In the genomic region with DNA sequence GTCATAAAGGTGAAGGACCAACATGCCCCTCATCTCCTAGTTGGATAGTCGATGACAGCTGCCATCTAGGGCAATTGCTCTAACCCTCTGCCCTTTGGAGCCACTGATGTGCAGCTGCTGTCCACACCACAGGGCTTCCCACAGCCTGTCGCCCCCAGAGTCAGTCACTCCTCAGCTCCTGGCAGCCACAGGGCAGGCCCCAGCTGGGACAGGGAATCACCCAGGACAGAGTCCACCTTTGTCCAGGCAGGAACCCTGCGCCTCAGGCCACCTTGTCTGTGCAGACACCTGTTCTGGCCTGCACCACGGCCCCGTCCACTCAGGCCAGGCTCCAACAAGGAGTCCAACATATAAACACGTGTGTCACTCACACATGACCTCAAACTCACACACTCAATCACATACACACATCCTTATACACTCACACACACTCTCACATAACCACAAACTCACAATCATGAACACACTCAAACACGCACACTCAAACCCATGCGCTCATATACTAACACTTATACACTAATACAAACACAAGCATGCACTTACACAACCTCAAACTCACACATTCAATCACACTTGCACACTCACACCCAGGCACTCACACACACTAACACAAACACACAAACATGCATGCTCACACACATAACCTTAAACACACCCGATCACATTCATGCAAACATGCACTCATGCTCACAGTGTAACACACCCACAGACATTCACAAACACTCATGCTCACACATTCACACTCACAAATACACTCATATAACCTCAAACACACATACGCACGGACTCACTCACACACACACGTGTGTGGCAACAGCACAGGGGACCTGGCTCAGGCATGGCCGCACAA, we compare ENCODE assay signal across 20 cellular contexts. TPM values are rescaled to one million over a fixed set of nuclear protein-coding genes. Genes with fewer than 3 reads are reported as not detected.
DNase-seq lines count a peak whose midpoint lies in the region; ATAC-seq, FAIRE-seq and TF ChIP-seq lines count a peak whose summit lies in the region.
"Had no signal": no experiment of that assay in that cellular context is flagged by ENCODE, and none has a peak within 500 bp of the region (broad histone marks: within the 10 kb centered on the region; RNA-seq: fewer than 3 reads in every experiment).

No MANE protein-coding gene starts in this region.

- dilution Hi-C loops in mammary epithelial cell (cut with HindIII; ENCODE audit: low sequenced_read_pairs), result loop anchor here (5.0 kb wide), 1 partner anchor 41 kb away; no protein-coding TSS in a partner anchor

- peaks cover 8% of the 10 kb centered on the region for H3K79me2 ChIP-seq in HepG2 (ENCODE audit: insufficient read depth, low read length)
- H3K79me2 ChIP-seq in OCI-LY7 (ENCODE audit: insufficient read depth, low read depth, low read length), result no peaks in the 10 kb centered on the region
- no peaks in the 10 kb centered on the region for H3K79me2 ChIP-seq in mammary epithelial cell (ENCODE audit: insufficient read depth, low read length)
- H3K79me2 ChIP-seq in PC-9 (ENCODE audit: low read depth), result no peaks in the 10 kb centered on the region

- peak overlapping the region; percentile 80 for H3K27ac ChIP-seq in CD4-positive, alpha-beta T cell (ENCODE audit: low read depth, low read length)
- H3K27ac ChIP-seq in HepG2 (ENCODE audit: extremely low read length, insufficient read depth, low read length) (no peak overlapping the region), rectal smooth muscle tissue (ENCODE audit: low read depth, low read length) (peak overlapping the region; percentile 55), OCI-LY7 (ENCODE audit: low read depth, low read length, poor library complexity, severe bottlenecking) (no peak overlapping the region), mammary epithelial cell (ENCODE audit: insufficient read depth, low read depth, low read length) (no peak overlapping the region), PC-9 (no peak overlapping the region)
- H3K27ac ChIP-seq: thoracic aorta had no signal

- H3K9me2 ChIP-seq in OCI-LY7 (ENCODE audit: insufficient read depth, low read length) (no peaks in the 10 kb centered on the region), PC-9 (ENCODE audit: insufficient read depth) (no peaks in the 10 kb centered on the region)

- no peaks in the 10 kb centered on the region for H3F3A ChIP-seq in PC-9 (ENCODE audit: insufficient read depth, low read depth)

- H4K20me1 ChIP-seq in HepG2 (ENCODE audit: insufficient read depth, low read length) (peaks cover 9% of the 10 kb centered on the region; the same call in 1 of the 2 replicates), OCI-LY7 (ENCODE audit: insufficient read depth, low read length) (no peaks in the 10 kb centered on the region), mammary epithelial cell (ENCODE audit: insufficient read depth, low read length) (no peaks in the 10 kb centered on the region), PC-9 (ENCODE audit: insufficient read depth) (peaks cover 15% of the 10 kb centered on the region; the same call in 1 of the 2 replicates)

- peak; percentile 52 for FAIRE-seq in HepG2 (lab: Jason Lieb, UNC)

- no peaks in the 10 kb centered on the region for H3K9me3 ChIP-seq in CD4-positive, alpha-beta T cell (ENCODE audit: control insufficient read depth, low read length)
- no peaks in the 10 kb centered on the region for H3K9me3 ChIP-seq in HepG2 (ENCODE audit: low read length)
- no peaks in the 10 kb centered on the region for H3K9me3 ChIP-seq in OCI-LY7 (ENCODE audit: low read length)
- no peaks in the 10 kb centered on the region for H3K9me3 ChIP-seq in mammary epithelial cell (replicated peaks; ENCODE audit: insufficient read depth, low read length)
- H3K9me3 ChIP-seq in PC-9 (ENCODE audit: insufficient read depth, low read depth), result no peaks in the 10 kb centered on the region
- H3K9me3 ChIP-seq: HAP-1, thoracic aorta had no signal

- CTCF ChIA-PET in CD4-positive, alpha-beta T cell (lab: Charles Lee), result interaction anchor here (2.3 to 2.7 kb wide), 3 partner anchors 10 to 103 kb away, joined by 12 to 20 read pairs (median 12); no protein-coding TSS in a partner anchor
- CTCF ChIA-PET in HepG2 (lab: Yijun Ruan, JAX; ENCODE audit: low intra/inter-chr PET ratio, low total read pairs) (no interaction called here), OCI-LY7 (lab: Charles Lee; ENCODE audit: unreplicated experiment) (no interaction called here), mammary epithelial cell (lab: Charles Lee; ENCODE audit: low non-redundant PET) (no interaction called here), PC-9 (lab: Charles Lee) (no interaction called here)

- TF ChIP-seq POLR2A in HepG2 (IDR thresholded peaks at IDR 0.05; ENCODE audit: insufficient read depth in 1 of 2, low read depth in 2 of 2, low read length in 2 of 2), result no peak

- H3K27me3 ChIP-seq in CD4-positive, alpha-beta T cell (ENCODE audit: control insufficient read depth, insufficient read depth, low read length), result no peaks in the 10 kb centered on the region
- H3K27me3 ChIP-seq in HepG2 (ENCODE audit: control insufficient read depth in 1 of 2, insufficient read depth in 2 of 2, low read length in 2 of 2) (no peaks in the 10 kb centered on the region), rectal smooth muscle tissue (ENCODE audit: control insufficient read depth, insufficient read depth, low read length) (no peaks in the 10 kb centered on the region), mammary epithelial cell (ENCODE audit: insufficient read depth, low read length) (no peaks in the 10 kb centered on the region), PC-9 (ENCODE audit: insufficient read depth, low read depth) (no peaks in the 10 kb centered on the region)

- no peak for ATAC-seq in CD4-positive, alpha-beta T cell (ENCODE audit: poor library complexity)
- peak; percentile 27 for ATAC-seq in HepG2
- ATAC-seq: activated T-cell treated with anti-CD3 and anti-CD28 coated beads, Interleukin-2, amount 50 U/mL, for 4 hours had no signal

- peaks cover 13% of the 10 kb centered on the region for H3K4me1 Mint-ChIP-seq in CD4-positive, alpha-beta T cell (ENCODE audit: low read depth)

- TF ChIP-seq CTCF in CD4-positive, alpha-beta T cell (IDR thresholded peaks at IDR 0.05), result no peak
- TF ChIP-seq CTCF in HepG2 (CRISPR knock-in tag; IDR thresholded peaks at IDR 0.05) (no peak), OCI-LY7 (conservative IDR thresholded peaks at IDR 0.05; ENCODE audit: low read length) (no peak), mammary epithelial cell (conservative IDR thresholded peaks at IDR 0.05 in 1 of 2, IDR thresholded peaks at IDR 0.05 in 1 of 2; ENCODE audit: extremely low read depth in 1 of 2, insufficient read depth in 1 of 2, low read depth in 1 of 2, low read length in 2 of 2) (no peak), PC-9 (conservative IDR thresholded peaks at IDR 0.05) (no peak)

- H3K4me2 ChIP-seq in HepG2 (ENCODE audit: low read depth, low read length) (no peak overlapping the region), OCI-LY7 (ENCODE audit: low read length) (no peak overlapping the region), mammary epithelial cell (ENCODE audit: insufficient read depth, low read depth, low read length) (no peak overlapping the region), PC-9 (no peak overlapping the region)

- no peak overlapping the region for H2AFZ ChIP-seq in HepG2 (ENCODE audit: low read length)
- H2AFZ ChIP-seq in OCI-LY7 (ENCODE audit: low read length), result no peak overlapping the region
- no peak overlapping the region for H2AFZ ChIP-seq in mammary epithelial cell (ENCODE audit: low read depth, low read length)
- H2AFZ ChIP-seq in PC-9, result no peak overlapping the region

- no peak for DNase-seq in CD4-positive, alpha-beta T cell
- no peak for DNase-seq in Jurkat, Clone E6-1 (ENCODE audit: low read depth, low spot score)
- DNase-seq in HepG2 (ENCODE audit: low spot score) (no peak), OCI-LY7 (ENCODE audit: low spot score) (no peak), mammary epithelial cell (no peak), PC-9 (no peak)
- DNase-seq: activated CD4-positive, alpha-beta T cell treated with anti-CD3 and anti-CD28 coated beads for 48 hours; activated naive CD4-positive, alpha-beta T cell treated with anti-CD3 and anti-CD28 coated beads, Interleukin-2, amount 10 ng/mL, durations not matched to agents 7 days and 5 days; activated T-cell treated with anti-CD3 and anti-CD28 coated beads, Interleukin-2, amount 50 U/mL, for 4 hours; DMS53; GF-D8; NCI-H1105 treated with DMSO at 0.1 percent for 48 hours; NCI-H2029; NCI-H774; stimulated activated CD4-positive, alpha-beta T cell treated with anti-CD3 and anti-CD28 coated beads, Interleukin-12 subunit alpha, Interleukin-12 subunit beta, amount 100 ng/mL, for 4 hours; stimulated activated CD4-positive, alpha-beta T cell treated with anti-CD3 and anti-CD28 coated beads, Interleukin-4, amount 100 ng/mL, for 4 hours; stimulated activated naive CD4-positive, alpha-beta T cell treated with Interleukin-2 at 50 U/mL for 16 hours had no signal

- peaks cover 0 to 6% of the 10 kb centered on the region in 2 experiments; a peak in 4 of 5 replicates for H3K36me3 ChIP-seq in HepG2 (replicated peaks in 1 of 2; ENCODE audit: control insufficient read depth in 1 of 2, insufficient read depth in 2 of 2, low read length in 2 of 2)
- H3K36me3 ChIP-seq in rectal smooth muscle tissue (ENCODE audit: control insufficient read depth, insufficient read depth, low read length), result no peaks in the 10 kb centered on the region
- no peaks in the 10 kb centered on the region for H3K36me3 ChIP-seq in OCI-LY7 (ENCODE audit: insufficient read depth, low read length)
- no peaks in the 10 kb centered on the region for H3K36me3 ChIP-seq in mammary epithelial cell (ENCODE audit: insufficient read depth, low read length)
- H3K36me3 ChIP-seq in PC-9 (ENCODE audit: low read depth), result no peaks in the 10 kb centered on the region
- H3K36me3 ChIP-seq: HAP-1, thoracic aorta had no signal

- TF ChIP-seq RAD21 in HepG2 (CRISPR knock-in tag; IDR thresholded peaks at IDR 0.05), result no peak

- H3K27me3 Mint-ChIP-seq in CD4-positive, alpha-beta T cell, result no peaks in the 10 kb centered on the region
- H3K27me3 Mint-ChIP-seq: activated naive CD4-positive, alpha-beta T cell treated with anti-CD3 and anti-CD28 coated beads, Interleukin-2, amount 10 ng/mL, durations not matched to agents 7 days and 5 days had no signal

- 89% methylated on average over 12 of the region's 13 CpGs for WGBS in HepG2 (ENCODE audit: low lambda C conversion rate)
- WGBS in mammary epithelial cell (ENCODE audit: low coverage, missing lambda C conversion rate), result 79% methylated on average over 13 of the region's 13 CpGs

- peak overlapping the region; percentile 46; the same call in 1 of the 2 replicates for H3K4me3 ChIP-seq in Jurkat, Clone E6-1 (ENCODE audit: low read length)
- H3K4me3 ChIP-seq in HepG2 (replicated peaks in 1 of 3; ENCODE audit: insufficient read depth in 1 of 3, low read depth in 2 of 3, low read length in 3 of 3) (no peak overlapping the region), rectal smooth muscle tissue (ENCODE audit: low read length) (no peak overlapping the region), OCI-LY7 (ENCODE audit: low read depth, low read length, poor library complexity, severe bottlenecking) (no peak overlapping the region), mammary epithelial cell (replicated peaks in 1 of 3; ENCODE audit: insufficient read depth in 1 of 3, low read depth in 2 of 3, low read length in 3 of 3) (no peak overlapping the region), PC-9 (no peak overlapping the region)
- H3K4me3 ChIP-seq: HAP-1, thoracic aorta had no signal

- no peak overlapping the region for H3K4me3 Mint-ChIP-seq in CD4-positive, alpha-beta T cell

- POLR2A ChIA-PET in CD4-positive, alpha-beta T cell (lab: Charles Lee), result interaction anchor here (2.1 to 3.4 kb wide), 6 partner anchors 10 to 105 kb away, joined by 10 to 43 read pairs (median 35); a partner anchor contains a TSS
- POLR2A ChIA-PET in HepG2 (lab: Yijun Ruan, JAX) (no interaction called here), OCI-LY7 (lab: Charles Lee) (no interaction called here), PC-9 (lab: Charles Lee; ENCODE audit: unreplicated experiment) (no interaction called here)

- H3K4me1 ChIP-seq in HepG2 (ENCODE audit: insufficient read depth, low read length) (no peaks in the 10 kb centered on the region), rectal smooth muscle tissue (ENCODE audit: control insufficient read depth, insufficient read depth, low read length) (peaks cover 9% of the 10 kb centered on the region), OCI-LY7 (ENCODE audit: insufficient read depth, low read length, poor library complexity, severe bottlenecking) (peaks cover 17% of the 10 kb centered on the region), mammary epithelial cell (ENCODE audit: insufficient read depth, low read length) (peaks cover 4% of the 10 kb centered on the region), PC-9 (replicated peaks; ENCODE audit: insufficient read depth) (no peaks in the 10 kb centered on the region)
- H3K4me1 ChIP-seq: HAP-1 had no signal

- no peak overlapping the region for H3K27ac Mint-ChIP-seq in CD4-positive, alpha-beta T cell
- H3K27ac Mint-ChIP-seq: activated naive CD4-positive, alpha-beta T cell treated with anti-CD3 and anti-CD28 coated beads, Interleukin-2, amount 10 ng/mL, durations not matched to agents 7 days and 5 days had no signal

- no peaks in the 10 kb centered on the region for H3K36me3 Mint-ChIP-seq in CD4-positive, alpha-beta T cell (ENCODE audit: low read depth)

- no TSS peak for BruUV-seq in HepG2 (replicated peaks; lab: Mats Ljungman, UMichigan)
- no TSS peak for BruUV-seq in OCI-LY7 (replicated peaks; lab: Mats Ljungman, UMichigan)
- no TSS peak for BruUV-seq in mammary epithelial cell (replicated peaks; lab: Mats Ljungman, UMichigan)
- no TSS peak for BruUV-seq in PC-9 (replicated peaks; lab: Mats Ljungman, UMichigan)

- TF ChIP-seq EP300 in HepG2 (IDR thresholded peaks at IDR 0.05; ENCODE audit: low read depth in 2 of 2, low read length in 2 of 2) (no peak), HepG2 (CRISPR knock-in tag; IDR thresholded peaks at IDR 0.05; ENCODE audit: borderline replicate concordance) (no peak)

- intact Hi-C loops in CD4-positive, alpha-beta T cell (cut with DNase I, micrococcal nuclease), result no loop called here
- intact Hi-C loops in HepG2 (cut with micrococcal nuclease; ENCODE audit: unreplicated experiment), result no loop called here
- intact Hi-C loops in OCI-LY7 (cut with micrococcal nuclease; ENCODE audit: unreplicated experiment), result loop anchor here (2.0 kb wide), 1 partner anchor 28 kb away; no protein-coding TSS in a partner anchor
- intact Hi-C loops in mammary epithelial cell (cut with micrococcal nuclease), result no loop called here
- intact Hi-C loops in PC-9 (cut with micrococcal nuclease; ENCODE audit: unreplicated experiment), result no loop called here

- no peaks in the 10 kb centered on the region for H3K9me3 Mint-ChIP-seq in CD4-positive, alpha-beta T cell
- H3K9me3 Mint-ChIP-seq: activated naive CD4-positive, alpha-beta T cell treated with anti-CD3 and anti-CD28 coated beads, Interleukin-2, amount 10 ng/mL, durations not matched to agents 7 days and 5 days; activated T-cell treated with anti-CD3 and anti-CD28 coated beads, Interleukin-2, amount 50 U/mL, for 4 hours had no signal

- H3K9ac ChIP-seq in HepG2 (ENCODE audit: insufficient read depth, low read depth, low read length), result no peak overlapping the region
- H3K9ac ChIP-seq in rectal smooth muscle tissue (ENCODE audit: low read length), result no peak overlapping the region
- H3K9ac ChIP-seq in mammary epithelial cell (ENCODE audit: insufficient read depth, low read length), result no peak overlapping the region

- in situ Hi-C loops in HepG2 (cut with HindIII; ENCODE audit: extremely low pct_ligation_motif_present, low pct_unique_long_range_greater_than_20kb) (no loop called here), mammary epithelial cell (cut with MboI; ENCODE audit: low sequenced_read_pairs in 2 of 2) (no loop called here)

RNA-seq across cellular contexts. Expression of a gene that starts 29.7 kb away (rescaled TPM):
- 10 to 100 TPM; 45.3 to 49.2 TPM for total RNA-seq in CD4-positive, alpha-beta T cell
- polyA plus RNA-seq in Jurkat, Clone E6-1 (2012; ENCODE audit: insufficient read depth, insufficient read length), result 19.7 TPM
- 9.1 and 10.1 TPM in 2 replicates for total RNA-seq in HepG2 (2016; rRNA removed; fragmentation: Illumina TruSeq; extraction: Trizol)
- total RNA-seq in HepG2 (2016; cell fraction: cytosol; rRNA removed; fragmentation: Illumina TruSeq; extraction: Trizol; ENCODE audit: low read depth), result 19.0 and 23.2 TPM in 2 replicates
- total RNA-seq in HepG2 (2016; cell fraction: insoluble cytoplasmic fraction; rRNA removed; fragmentation: Illumina TruSeq; extraction: Trizol), result 8.7 and 10.2 TPM in 2 replicates
- 8.0 and 11.2 TPM in 2 replicates for total RNA-seq in HepG2 (2016; cell fraction: membrane; rRNA removed; fragmentation: Illumina TruSeq; extraction: Trizol)
- total RNA-seq in HepG2 (2016; cell fraction: nucleus; rRNA removed; fragmentation: Illumina TruSeq; extraction: Trizol), result 14.9 and 20.4 TPM in 2 replicates
- 11.5 and 11.9 TPM in 2 replicates for polyA plus RNA-seq in HepG2 (2011; rRNA removed)
- 6.8 and 7.6 TPM in 2 replicates for polyA plus RNA-seq in HepG2 (2011; cell fraction: cytosol; rRNA removed)
- 60.5 and 78.4 TPM in 2 replicates for polyA plus RNA-seq in HepG2 (2011; cell fraction: nucleus; rRNA removed)
- 8.7 and 10.7 TPM in 2 replicates for polyA plus RNA-seq in HepG2 (2012)
- 0.57 and 0.92 TPM in 2 replicates for polyA plus RNA-seq in HepG2 (2016; cell fraction: cytosol; fragmentation: Illumina TruSeq; extraction: Trizol; ENCODE audit: low read depth)
- 5.1 and 7.0 TPM in 2 replicates for polyA plus RNA-seq in HepG2 (2016; cell fraction: insoluble cytoplasmic fraction; fragmentation: Illumina TruSeq; extraction: Trizol; ENCODE audit: low read depth)
- 1.6 and 2.5 TPM in 2 replicates for polyA plus RNA-seq in HepG2 (2016; cell fraction: membrane; fragmentation: Illumina TruSeq; extraction: Trizol; ENCODE audit: low read depth)
- 12.4 and 16.1 TPM in 2 replicates for polyA plus RNA-seq in HepG2 (2016; cell fraction: nucleus; fragmentation: Illumina TruSeq; extraction: Trizol; ENCODE audit: insufficient read depth, low read depth)
- polyA minus RNA-seq in HepG2 (2011; rRNA and poly(A)+ RNA removed; ENCODE audit: low replicate concordance), result 27.5 and 29.0 TPM in 2 replicates
- polyA minus RNA-seq in HepG2 (2011; cell fraction: cytosol; rRNA and poly(A)+ RNA removed), result 10.9 and 14.4 TPM in 2 replicates
- 64.9 and 80.1 TPM in 2 replicates for polyA minus RNA-seq in HepG2 (2011; cell fraction: nucleus; rRNA and poly(A)+ RNA removed)
- total RNA-seq in OCI-LY7 (2014; rRNA removed; shearing (Covaris generic)), result 7.7 and 10.2 TPM in 2 replicates
- 16.3 and 20.6 TPM in 2 replicates for total RNA-seq in OCI-LY7 (2022)
- total RNA-seq in mammary epithelial cell, result 10 to 100 TPM; 18.4 to 20.2 TPM
- 8.9 TPM for polyA plus RNA-seq in mammary epithelial cell
- polyA minus RNA-seq in mammary epithelial cell, result 12.6 TPM
- 61.5 and 79.7 TPM in 2 replicates for total RNA-seq in PC-9 (2021)

Comparison
In these comparisons a context has a peak if more than half of its experiments do, and no peak if none do; other contexts are left out.
1. H3K27ac ChIP-seq: peak in CD4-positive, alpha-beta T cell (single experiment) and rectal smooth muscle tissue (single experiment); none in HepG2 (single experiment), OCI-LY7 (single experiment), mammary epithelial cell (single experiment) and PC-9 (single experiment).